ENCODE assay signal across 8 cellular contexts in genomic region chr2:16199882-16200590, GRCh38.
"Had no signal": no experiment of that assay in that cellular context is flagged by ENCODE, and none has a peak within 500 bp of the region (broad histone marks: within the 10 kb centered on the region; RNA-seq: fewer than 3 reads in every experiment).

No MANE protein-coding gene starts in this region.

- ATAC-seq: K562 had no signal

- H3K27ac ChIP-seq: GM23248 had no signal

- H3K9ac ChIP-seq: GM23248 had no signal

- FAIRE-seq: H54, HTR-8/SVneo, K562 had no signal

- H3K4me3 ChIP-seq: GM23248, K562 had no signal

- H2AFZ ChIP-seq: GM23248 had no signal

- DNase-seq: GM23248, GOT3, H9, HCEC 1CT, IMR-90 had no signal

- H3K4me3 Mint-ChIP-seq: H9 had no signal
